1 cellular context compared by ENCODE assay signal in genomic region chr17:59619313-59620063, GRCh38.
TF ChIP-seq lines count a peak whose summit lies in the region.

TSS of gene CLTC (plus strand) at chr17:59619895. CDS start at chr17:59620132, 237 bp downstream.

TF ChIP-seq in HepG2, 621 proteins besides CTCF, POLR2A, EP300 and RAD21 (continued from another document and continues in another):
- TF ChIP-seq, protein P1, sequence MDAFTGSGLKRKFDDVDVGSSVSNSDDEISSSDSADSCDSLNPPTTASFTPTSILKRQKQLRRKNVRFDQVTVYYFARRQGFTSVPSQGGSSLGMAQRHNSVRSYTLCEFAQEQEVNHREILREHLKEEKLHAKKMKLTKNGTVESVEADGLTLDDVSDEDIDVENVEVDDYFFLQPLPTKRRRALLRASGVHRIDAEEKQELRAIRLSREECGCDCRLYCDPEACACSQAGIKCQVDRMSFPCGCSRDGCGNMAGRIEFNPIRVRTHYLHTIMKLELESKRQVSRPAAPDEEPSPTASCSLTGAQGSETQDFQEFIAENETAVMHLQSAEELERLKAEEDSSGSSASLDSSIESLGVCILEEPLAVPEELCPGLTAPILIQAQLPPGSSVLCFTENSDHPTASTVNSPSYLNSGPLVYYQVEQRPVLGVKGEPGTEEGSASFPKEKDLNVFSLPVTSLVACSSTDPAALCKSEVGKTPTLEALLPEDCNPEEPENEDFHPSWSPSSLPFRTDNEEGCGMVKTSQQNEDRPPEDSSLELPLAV (CRISPR knock-in tag; conservative IDR thresholded peaks at IDR 0.05; ENCODE audit: low read depth), result no peak
- TF ChIP-seq NFRKB (IDR thresholded peaks at IDR 0.05), result peak; percentile 93
- TF ChIP-seq MIER3 (CRISPR knock-in tag; IDR thresholded peaks at IDR 0.05; ENCODE audit: borderline replicate concordance), result peak; percentile 78
- TF ChIP-seq CAMTA2 (CRISPR knock-in tag; IDR thresholded peaks at IDR 0.05; ENCODE audit: borderline replicate concordance), result peak; percentile 71; the same call in 1 of the 2 replicates
- TF ChIP-seq THAP7 (CRISPR knock-in tag; IDR thresholded peaks at IDR 0.05), result peak; percentile 75; the same call in 1 of the 2 replicates
- no peak for TF ChIP-seq JARID2 (CRISPR knock-in tag; IDR thresholded peaks at IDR 0.05; ENCODE audit: insufficient replicate concordance)
- peak; percentile 39; the same call in 1 of the 2 replicates for TF ChIP-seq AKAP8 (CRISPR knock-in tag; IDR thresholded peaks at IDR 0.05)
- TF ChIP-seq TBL1XR1 (IDR thresholded peaks at IDR 0.05; ENCODE audit: borderline replicate concordance, low read length, partially characterized antibody), result no peak
- TF ChIP-seq NR2F1 (CRISPR knock-in tag; IDR thresholded peaks at IDR 0.05), result peak; percentile 8 to 57; a peak in 1 of 4 replicates
- no peak for TF ChIP-seq PAX8 (CRISPR knock-in tag; IDR thresholded peaks at IDR 0.05; ENCODE audit: borderline replicate concordance)
- TF ChIP-seq REXO4 (CRISPR knock-in tag; IDR thresholded peaks at IDR 0.05; ENCODE audit: borderline replicate concordance), result no peak; the same call in 1 of the 2 replicates
- no peak for TF ChIP-seq ZC3H4 (CRISPR knock-in tag; IDR thresholded peaks at IDR 0.05; ENCODE audit: borderline replicate concordance)
- peak; percentile 74 for TF ChIP-seq SKIL (CRISPR knock-in tag; IDR thresholded peaks at IDR 0.05; ENCODE audit: borderline replicate concordance)
- TF ChIP-seq MEIS1 (CRISPR knock-in tag; IDR thresholded peaks at IDR 0.05; ENCODE audit: borderline replicate concordance), result peak; percentile 97
- peak; percentile 90 for TF ChIP-seq ZSCAN31 (CRISPR knock-in tag; IDR thresholded peaks at IDR 0.05; ENCODE audit: low read depth)
- TF ChIP-seq, protein P2, sequence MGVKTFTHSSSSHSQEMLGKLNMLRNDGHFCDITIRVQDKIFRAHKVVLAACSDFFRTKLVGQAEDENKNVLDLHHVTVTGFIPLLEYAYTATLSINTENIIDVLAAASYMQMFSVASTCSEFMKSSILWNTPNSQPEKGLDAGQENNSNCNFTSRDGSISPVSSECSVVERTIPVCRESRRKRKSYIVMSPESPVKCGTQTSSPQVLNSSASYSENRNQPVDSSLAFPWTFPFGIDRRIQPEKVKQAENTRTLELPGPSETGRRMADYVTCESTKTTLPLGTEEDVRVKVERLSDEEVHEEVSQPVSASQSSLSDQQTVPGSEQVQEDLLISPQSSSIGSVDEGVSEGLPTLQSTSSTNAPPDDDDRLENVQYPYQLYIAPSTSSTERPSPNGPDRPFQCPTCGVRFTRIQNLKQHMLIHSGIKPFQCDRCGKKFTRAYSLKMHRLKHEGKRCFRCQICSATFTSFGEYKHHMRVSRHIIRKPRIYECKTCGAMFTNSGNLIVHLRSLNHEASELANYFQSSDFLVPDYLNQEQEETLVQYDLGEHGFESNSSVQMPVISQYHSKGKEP (CRISPR knock-in tag; IDR thresholded peaks at IDR 0.05), result peak; percentile 48; the same call in 1 of the 2 replicates
- peak; percentile 47; the same call in 1 of the 2 replicates for TF ChIP-seq ZNF691 (CRISPR knock-in tag; IDR thresholded peaks at IDR 0.05; ENCODE audit: borderline replicate concordance, low read depth)
- TF ChIP-seq ZNF180 (CRISPR knock-in tag; IDR thresholded peaks at IDR 0.05; ENCODE audit: borderline replicate concordance, low read depth), result no peak; the same call in 1 of the 2 replicates
- TF ChIP-seq LCORL (IDR thresholded peaks at IDR 0.05), result no peak; the same call in 1 of the 2 replicates
- TF ChIP-seq LCORL (CRISPR knock-in tag; IDR thresholded peaks at IDR 0.05), result peak; percentile 80
- no peak for TF ChIP-seq PLRG1 (conservative IDR thresholded peaks at IDR 0.05)
- TF ChIP-seq ZNF121 (CRISPR knock-in tag; IDR thresholded peaks at IDR 0.05), result peak; percentile 66; the same call in 1 of the 2 replicates
- TF ChIP-seq, protein P3, sequence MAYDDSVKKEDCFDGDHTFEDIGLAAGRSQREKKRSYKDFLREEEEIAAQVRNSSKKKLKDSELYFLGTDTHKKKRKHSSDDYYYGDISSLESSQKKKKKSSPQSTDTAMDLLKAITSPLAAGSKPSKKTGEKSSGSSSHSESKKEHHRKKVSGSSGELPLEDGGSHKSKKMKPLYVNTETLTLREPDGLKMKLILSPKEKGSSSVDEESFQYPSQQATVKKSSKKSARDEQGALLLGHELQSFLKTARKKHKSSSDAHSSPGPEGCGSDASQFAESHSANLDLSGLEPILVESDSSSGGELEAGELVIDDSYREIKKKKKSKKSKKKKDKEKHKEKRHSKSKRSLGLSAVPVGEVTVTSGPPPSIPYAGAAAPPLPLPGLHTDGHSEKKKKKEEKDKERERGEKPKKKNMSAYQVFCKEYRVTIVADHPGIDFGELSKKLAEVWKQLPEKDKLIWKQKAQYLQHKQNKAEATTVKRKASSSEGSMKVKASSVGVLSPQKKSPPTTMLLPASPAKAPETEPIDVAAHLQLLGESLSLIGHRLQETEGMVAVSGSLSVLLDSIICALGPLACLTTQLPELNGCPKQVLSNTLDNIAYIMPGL (CRISPR knock-in tag; IDR thresholded peaks at IDR 0.05; ENCODE audit: borderline replicate concordance in 1 of 2, low read depth in 1 of 2), result peak; percentile 79 to 93; a peak in 3 of 4 replicates
- TF ChIP-seq ZNF747 (CRISPR knock-in tag; IDR thresholded peaks at IDR 0.05; ENCODE audit: borderline replicate concordance), result peak; percentile 77
- no peak for TF ChIP-seq IKZF4 (CRISPR knock-in tag; IDR thresholded peaks at IDR 0.05; ENCODE audit: borderline replicate concordance, low read depth, not compliant biosample characterization)
- peak; percentile 74; the same call in 1 of the 2 replicates for TF ChIP-seq SIN3B (IDR thresholded peaks at IDR 0.05; ENCODE audit: low read length)
- TF ChIP-seq JUND (CRISPR knock-in tag; IDR thresholded peaks at IDR 0.05), result peak; percentile 35; the same call in 1 of the 2 replicates
- no peak for TF ChIP-seq ZNF484 (CRISPR knock-in tag; IDR thresholded peaks at IDR 0.05; ENCODE audit: borderline replicate concordance, low read depth)
- TF ChIP-seq RFX5 (IDR thresholded peaks at IDR 0.05; ENCODE audit: low read depth, low read length), result peak; percentile 17; the same call in 1 of the 2 replicates
- peak; percentile 93 for TF ChIP-seq ZBTB2 (CRISPR knock-in tag; IDR thresholded peaks at IDR 0.05; ENCODE audit: low read depth)
- TF ChIP-seq MBD4 (IDR thresholded peaks at IDR 0.05; ENCODE audit: borderline replicate concordance, low read length), result no peak; the same call in 1 of the 2 replicates
- peak; percentile 4; the same call in 1 of the 2 replicates for TF ChIP-seq SNAPC2 (CRISPR knock-in tag; IDR thresholded peaks at IDR 0.05)
- TF ChIP-seq FOXO1 (CRISPR knock-in tag; IDR thresholded peaks at IDR 0.05), result peak; percentile 71
- peak; percentile 69; the same call in 1 of the 2 replicates for TF ChIP-seq ZNF225 (CRISPR knock-in tag; IDR thresholded peaks at IDR 0.05)
- peak; percentile 67; the same call in 1 of the 2 replicates for TF ChIP-seq ONECUT2 (CRISPR knock-in tag; IDR thresholded peaks at IDR 0.05)
- peak; percentile 78 for TF ChIP-seq NFE2L2 (IDR thresholded peaks at IDR 0.05; ENCODE audit: low read length)
- TF ChIP-seq ZNF512B (CRISPR knock-in tag; IDR thresholded peaks at IDR 0.05; ENCODE audit: borderline replicate concordance), result no peak
